In the genomic region with DNA sequence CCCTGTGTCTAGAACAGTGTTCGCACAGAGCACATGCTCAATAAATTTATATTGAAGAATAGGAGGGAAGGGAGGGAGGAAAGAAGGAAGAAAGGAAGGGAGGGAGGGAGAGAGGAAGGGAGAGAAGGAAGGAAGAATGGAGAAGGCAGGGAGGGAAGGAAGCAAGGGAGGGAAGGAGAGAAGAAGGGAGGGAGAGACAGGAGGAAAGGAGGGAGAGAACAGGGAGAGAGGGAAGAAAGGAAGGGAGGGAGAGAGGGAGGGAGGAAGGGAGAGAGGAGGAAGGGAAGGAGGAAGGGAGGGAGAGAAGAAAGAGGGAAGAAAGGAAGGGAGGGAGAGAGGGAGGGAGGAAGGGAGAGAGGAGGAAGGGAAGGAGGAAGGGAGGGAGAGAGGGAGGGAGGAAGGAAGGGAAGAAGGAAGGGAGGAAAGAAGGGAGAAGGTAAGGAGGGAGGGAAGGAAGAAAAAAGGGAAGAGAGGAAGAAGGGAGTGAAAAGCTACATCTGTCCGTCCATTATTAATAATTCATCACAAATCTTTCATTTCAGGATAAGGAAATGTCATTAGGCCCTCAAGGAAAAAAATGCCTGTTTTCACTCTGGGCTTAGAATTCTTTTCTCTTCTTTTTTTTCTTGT, we compare ENCODE assay signal across 18 cellular contexts.
DNase-seq lines count a peak whose midpoint lies in the region; ATAC-seq and TF ChIP-seq lines count a peak whose summit lies in the region.
"Had no signal": no experiment of that assay in that cellular context is flagged by ENCODE, and none has a peak within 500 bp of the region (broad histone marks: within the 10 kb centered on the region; RNA-seq: fewer than 3 reads in every experiment).

No MANE protein-coding gene starts in this region.

- H3K27me3 ChIP-seq in left ventricle myocardium inferior (ENCODE audit: low read depth) (no peaks in the 10 kb centered on the region), uterus (no peaks in the 10 kb centered on the region)
- H3K27me3 ChIP-seq: body of pancreas, colonic mucosa had no signal

- H3K4me3 Mint-ChIP-seq in activated CD8-positive, alpha-beta T cell treated with anti-CD3 and anti-CD28 coated beads, Interleukin-2, amount 10 ng/mL, durations not matched to agents 7 days and 5 days: no peak overlapping the region
- H3K4me3 Mint-ChIP-seq in memory B cell: no peak overlapping the region
- H3K4me3 Mint-ChIP-seq: mesothelial cell of epicardium had no signal

- H3K27me3 Mint-ChIP-seq in activated CD8-positive, alpha-beta T cell treated with anti-CD3 and anti-CD28 coated beads, Interleukin-2, amount 10 ng/mL, durations not matched to agents 7 days and 5 days (ENCODE audit: low read depth): peaks cover 2% of the 10 kb centered on the region
- no peaks in the 10 kb centered on the region for H3K27me3 Mint-ChIP-seq in memory B cell

- no peaks in the 10 kb centered on the region for H3K36me3 Mint-ChIP-seq in activated CD8-positive, alpha-beta T cell treated with anti-CD3 and anti-CD28 coated beads, Interleukin-2, amount 10 ng/mL, durations not matched to agents 7 days and 5 days (ENCODE audit: low read depth)
- H3K36me3 Mint-ChIP-seq in memory B cell: peaks cover 2% of the 10 kb centered on the region
- H3K36me3 Mint-ChIP-seq: mesothelial cell of epicardium had no signal

- POLR2A ChIA-PET in activated CD8-positive, alpha-beta T cell treated with anti-CD3 and anti-CD28 coated beads, Interleukin-2, amount 10 ng/mL, durations not matched to agents 7 days and 5 days (lab: Charles Lee): no interaction called here

- CTCF ChIA-PET in activated CD8-positive, alpha-beta T cell treated with anti-CD3 and anti-CD28 coated beads, Interleukin-2, amount 10 ng/mL, durations not matched to agents 7 days and 5 days (lab: Charles Lee): interaction anchor here (1.2 to 4.1 kb wide), 3 partner anchors 19 to 80 kb away, joined by 3 to 18 read pairs (median 3); partner anchors contain the start of gene GRK5

- H3K4me1 ChIP-seq in left ventricle myocardium inferior (peaks cover 92% of the 10 kb centered on the region), uterus (peaks cover 0 to 17% of the 10 kb centered on the region in 2 donors)
- H3K4me1 ChIP-seq: body of pancreas, colonic mucosa had no signal

- H3K4me3 ChIP-seq in left ventricle myocardium inferior (no peak overlapping the region), uterus (no peak overlapping the region)
- H3K4me3 ChIP-seq: body of pancreas, colonic mucosa had no signal

- TF ChIP-seq CTCF in left ventricle myocardium inferior (IDR thresholded peaks at IDR 0.05; ENCODE audit: borderline replicate concordance) (no peak), uterus (IDR thresholded peaks at IDR 0.05) (no peak)

- H3K27ac Mint-ChIP-seq in activated CD8-positive, alpha-beta T cell treated with anti-CD3 and anti-CD28 coated beads, Interleukin-2, amount 10 ng/mL, durations not matched to agents 7 days and 5 days: peak overlapping the region; percentile 53
- H3K27ac Mint-ChIP-seq in memory B cell: peak overlapping the region; percentile 12

- H3K36me3 ChIP-seq in left ventricle myocardium inferior: no peaks in the 10 kb centered on the region
- H3K36me3 ChIP-seq in uterus: no peaks in the 10 kb centered on the region
- H3K36me3 ChIP-seq: colonic mucosa had no signal

- DNase-seq in left ventricle myocardium inferior (no peak), left ventricle myocardium superior (no peak), memory B cell (ENCODE audit: low spot score in 2 of 2) (no peak), uterus (no peak), NCI-H1436 treated with DMSO at 0.1 percent for 48 hours (lab: John Stamatoyannopoulos, UW) (no peak), retina (no peak)
- no peak for DNase-seq in activated CD8-positive, alpha-beta T cell treated with anti-CD3 and anti-CD28 coated beads, Interleukin-2, amount 10 ng/mL, durations not matched to agents 7 days and 5 days
- DNase-seq: activated gamma-delta T cell treated with Interleukin-2 at 50 U/mL for 16 hours, AML-193, body of pancreas, colonic mucosa, H7, hypothalamus, IMR-90, NCI-H2081 treated with DMSO at 0.1 percent for 48 hours, NCI-H510A, nucleus accumbens had no signal

- intact Hi-C loops in left ventricle myocardium inferior (cut with micrococcal nuclease): no loop called here
- intact Hi-C loops in left ventricle myocardium superior (cut with micrococcal nuclease): no loop called here
- intact Hi-C loops in uterus (cut with DNase I; ENCODE audit: low total_unique reads): no loop called here

- H3K9me3 Mint-ChIP-seq in activated CD8-positive, alpha-beta T cell treated with anti-CD3 and anti-CD28 coated beads, Interleukin-2, amount 10 ng/mL, durations not matched to agents 7 days and 5 days (ENCODE audit: insufficient read depth): no peaks in the 10 kb centered on the region
- peaks cover 2% of the 10 kb centered on the region for H3K9me3 Mint-ChIP-seq in memory B cell
- H3K9me3 Mint-ChIP-seq: mesothelial cell of epicardium had no signal

- no peak for ATAC-seq in left ventricle myocardium superior
- no peak for ATAC-seq in activated CD8-positive, alpha-beta T cell treated with anti-CD3 and anti-CD28 coated beads, Interleukin-2, amount 10 ng/mL, durations not matched to agents 7 days and 5 days
- ATAC-seq in memory B cell (ENCODE audit: low read depth): no peak
- ATAC-seq: body of pancreas had no signal

- H3K9me3 ChIP-seq in left ventricle myocardium inferior (replicated peaks) (no peaks in the 10 kb centered on the region), uterus (no peaks in the 10 kb centered on the region)
- H3K9me3 ChIP-seq: body of pancreas, colonic mucosa had no signal

- peak overlapping the region; percentile 81 for H3K27ac ChIP-seq in left ventricle myocardium inferior (replicated peaks)
- H3K27ac ChIP-seq in uterus: peak overlapping the region; percentile 14 to 60
- H3K27ac ChIP-seq: body of pancreas, colonic mucosa had no signal

- TF ChIP-seq POLR2A in uterus (IDR thresholded peaks at IDR 0.05): no peak

- H3K4me1 Mint-ChIP-seq in activated CD8-positive, alpha-beta T cell treated with anti-CD3 and anti-CD28 coated beads, Interleukin-2, amount 10 ng/mL, durations not matched to agents 7 days and 5 days (ENCODE audit: low read depth): peaks cover 77% of the 10 kb centered on the region
- H3K4me1 Mint-ChIP-seq in memory B cell: peaks cover 76% of the 10 kb centered on the region
